ENCODE assay signal across 1 cellular context in genomic region chr2:134029478-134029877, GRCh38.
TF ChIP-seq lines count a peak whose summit lies in the region.

No MANE protein-coding gene starts in this region.

TF ChIP-seq in SK-N-SH treated with all-trans-retinoic acid at 6 μM for 48 hours, 23 proteins besides CTCF, POLR2A, EP300 and RAD21 (continued from another document):
- no peak for TF ChIP-seq CREB5 (CRISPR knock-in tag; IDR thresholded peaks at IDR 0.05; ENCODE audit: low read depth)
- no peak for TF ChIP-seq POU6F1 (CRISPR knock-in tag; IDR thresholded peaks at IDR 0.05; ENCODE audit: borderline replicate concordance, low read depth)
- no peak for TF ChIP-seq PPARA (CRISPR knock-in tag; IDR thresholded peaks at IDR 0.05; ENCODE audit: borderline replicate concordance)
- no peak for TF ChIP-seq BACH2 (CRISPR knock-in tag; IDR thresholded peaks at IDR 0.05; ENCODE audit: borderline replicate concordance)
- no peak for TF ChIP-seq ZFP30 (CRISPR knock-in tag; IDR thresholded peaks at IDR 0.05)
- TF ChIP-seq TCF4 (CRISPR knock-in tag; IDR thresholded peaks at IDR 0.05; ENCODE audit: borderline replicate concordance), result no peak
- TF ChIP-seq ZNF565 (CRISPR knock-in tag; conservative IDR thresholded peaks at IDR 0.05; ENCODE audit: low read depth), result no peak
- no peak for TF ChIP-seq CSDC2 (CRISPR knock-in tag; IDR thresholded peaks at IDR 0.05)
- no peak for TF ChIP-seq ZC3H10 (CRISPR knock-in tag; IDR thresholded peaks at IDR 0.05)
